In the genomic region with DNA sequence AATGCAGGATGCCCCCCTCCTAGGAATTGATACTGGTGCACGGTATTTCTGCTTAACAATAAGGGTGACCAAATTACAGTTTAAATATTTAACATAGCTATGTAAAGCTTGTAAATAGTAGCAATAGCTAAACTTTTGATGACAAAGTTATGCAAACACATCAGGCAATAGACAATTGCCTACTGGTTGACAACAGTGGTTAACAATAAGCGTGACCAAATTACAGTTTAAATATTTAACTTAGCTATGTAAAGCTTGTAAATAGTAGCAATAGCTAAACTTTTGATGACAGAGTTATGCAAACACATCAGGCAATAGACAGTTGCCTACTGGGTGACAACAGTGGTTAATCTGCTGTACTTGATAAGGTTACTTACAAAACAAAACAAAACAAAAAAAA, we compare ENCODE assay signal across 1 cellular context.
TF ChIP-seq lines count a peak whose summit lies in the region.

No MANE protein-coding gene starts in this region.

TF ChIP-seq in WTC11, 78 proteins besides CTCF, POLR2A, EP300 and RAD21 (continued from another document):
- TF ChIP-seq, protein P1, sequence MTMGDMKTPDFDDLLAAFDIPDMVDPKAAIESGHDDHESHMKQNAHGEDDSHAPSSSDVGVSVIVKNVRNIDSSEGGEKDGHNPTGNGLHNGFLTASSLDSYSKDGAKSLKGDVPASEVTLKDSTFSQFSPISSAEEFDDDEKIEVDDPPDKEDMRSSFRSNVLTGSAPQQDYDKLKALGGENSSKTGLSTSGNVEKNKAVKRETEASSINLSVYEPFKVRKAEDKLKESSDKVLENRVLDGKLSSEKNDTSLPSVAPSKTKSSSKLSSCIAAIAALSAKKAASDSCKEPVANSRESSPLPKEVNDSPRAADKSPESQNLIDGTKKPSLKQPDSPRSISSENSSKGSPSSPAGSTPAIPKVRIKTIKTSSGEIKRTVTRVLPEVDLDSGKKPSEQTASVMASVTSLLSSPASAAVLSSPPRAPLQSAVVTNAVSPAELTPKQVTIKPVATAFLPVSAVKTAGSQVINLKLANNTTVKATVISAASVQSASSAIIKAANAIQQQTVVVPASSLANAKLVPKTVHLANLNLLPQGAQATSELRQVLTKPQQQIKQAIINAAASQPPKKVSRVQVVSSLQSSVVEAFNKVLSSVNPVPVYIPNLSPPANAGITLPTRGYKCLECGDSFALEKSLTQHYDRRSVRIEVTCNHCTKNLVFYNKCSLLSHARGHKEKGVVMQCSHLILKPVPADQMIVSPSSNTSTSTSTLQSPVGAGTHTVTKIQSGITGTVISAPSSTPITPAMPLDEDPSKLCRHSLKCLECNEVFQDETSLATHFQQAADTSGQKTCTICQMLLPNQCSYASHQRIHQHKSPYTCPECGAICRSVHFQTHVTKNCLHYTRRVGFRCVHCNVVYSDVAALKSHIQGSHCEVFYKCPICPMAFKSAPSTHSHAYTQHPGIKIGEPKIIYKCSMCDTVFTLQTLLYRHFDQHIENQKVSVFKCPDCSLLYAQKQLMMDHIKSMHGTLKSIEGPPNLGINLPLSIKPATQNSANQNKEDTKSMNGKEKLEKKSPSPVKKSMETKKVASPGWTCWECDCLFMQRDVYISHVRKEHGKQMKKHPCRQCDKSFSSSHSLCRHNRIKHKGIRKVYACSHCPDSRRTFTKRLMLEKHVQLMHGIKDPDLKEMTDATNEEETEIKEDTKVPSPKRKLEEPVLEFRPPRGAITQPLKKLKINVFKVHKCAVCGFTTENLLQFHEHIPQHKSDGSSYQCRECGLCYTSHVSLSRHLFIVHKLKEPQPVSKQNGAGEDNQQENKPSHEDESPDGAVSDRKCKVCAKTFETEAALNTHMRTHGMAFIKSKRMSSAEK (CRISPR knock-in tag; IDR thresholded peaks at IDR 0.05; ENCODE audit: borderline replicate concordance): no peak
- TF ChIP-seq NR2C2 (CRISPR knock-in tag; IDR thresholded peaks at IDR 0.05) (no peak), GABPB1 (CRISPR knock-in tag; IDR thresholded peaks at IDR 0.05) (no peak)
- TF ChIP-seq, protein P2, sequence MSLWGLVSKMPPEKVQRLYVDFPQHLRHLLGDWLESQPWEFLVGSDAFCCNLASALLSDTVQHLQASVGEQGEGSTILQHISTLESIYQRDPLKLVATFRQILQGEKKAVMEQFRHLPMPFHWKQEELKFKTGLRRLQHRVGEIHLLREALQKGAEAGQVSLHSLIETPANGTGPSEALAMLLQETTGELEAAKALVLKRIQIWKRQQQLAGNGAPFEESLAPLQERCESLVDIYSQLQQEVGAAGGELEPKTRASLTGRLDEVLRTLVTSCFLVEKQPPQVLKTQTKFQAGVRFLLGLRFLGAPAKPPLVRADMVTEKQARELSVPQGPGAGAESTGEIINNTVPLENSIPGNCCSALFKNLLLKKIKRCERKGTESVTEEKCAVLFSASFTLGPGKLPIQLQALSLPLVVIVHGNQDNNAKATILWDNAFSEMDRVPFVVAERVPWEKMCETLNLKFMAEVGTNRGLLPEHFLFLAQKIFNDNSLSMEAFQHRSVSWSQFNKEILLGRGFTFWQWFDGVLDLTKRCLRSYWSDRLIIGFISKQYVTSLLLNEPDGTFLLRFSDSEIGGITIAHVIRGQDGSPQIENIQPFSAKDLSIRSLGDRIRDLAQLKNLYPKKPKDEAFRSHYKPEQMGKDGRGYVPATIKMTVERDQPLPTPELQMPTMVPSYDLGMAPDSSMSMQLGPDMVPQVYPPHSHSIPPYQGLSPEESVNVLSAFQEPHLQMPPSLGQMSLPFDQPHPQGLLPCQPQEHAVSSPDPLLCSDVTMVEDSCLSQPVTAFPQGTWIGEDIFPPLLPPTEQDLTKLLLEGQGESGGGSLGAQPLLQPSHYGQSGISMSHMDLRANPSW (CRISPR knock-in tag; conservative IDR thresholded peaks at IDR 0.05; ENCODE audit: low read depth): no peak
